ENCODE assay signal across 15 cellular contexts in genomic region chr1:108852141-108852540, GRCh38. TPM values are rescaled to one million over a fixed set of nuclear protein-coding genes. Genes with fewer than 3 reads are reported as not detected.
A peak's percentile ranks its signal among the peaks of the same experiment; 100 is the strongest.
DNase-seq lines count a peak whose midpoint lies in the region; ATAC-seq and TF ChIP-seq lines count a peak whose summit lies in the region.
"Had no signal": no experiment of that assay in that cellular context is flagged by ENCODE, and none has a peak within 500 bp of the region (broad histone marks: within the 10 kb centered on the region; RNA-seq: fewer than 3 reads in every experiment).

No MANE protein-coding gene starts in this region.

- H3K36me3 ChIP-seq in heart left ventricle, result no peaks in the 10 kb centered on the region
- H3K36me3 ChIP-seq in transverse colon, result no peaks in the 10 kb centered on the region
- H3K36me3 ChIP-seq: tibial artery had no signal

- H3K9me3 ChIP-seq in heart left ventricle, result no peaks in the 10 kb centered on the region
- H3K9me3 ChIP-seq in transverse colon, result no peaks in the 10 kb centered on the region
- H3K9me3 ChIP-seq: tibial artery had no signal

- H3K36me3 Mint-ChIP-seq in nephron (ENCODE audit: low read depth) (no peaks in the 10 kb centered on the region), glutamatergic neuron (ENCODE audit: unreplicated experiment) (no peaks in the 10 kb centered on the region)

- WGBS in heart left ventricle, 4 donors, result 40 to 62% (median 55%) methylated on average over 4 of the region's 4 CpGs
- 30 to 53% methylated on average over 4 of the region's 4 CpGs for WGBS in transverse colon (ENCODE audit: low coverage in 1 of 2), 2 donors

- H3K9me3 Mint-ChIP-seq in nephron (no peaks in the 10 kb centered on the region), glutamatergic neuron (ENCODE audit: unreplicated experiment) (no peaks in the 10 kb centered on the region)
- H3K9me3 Mint-ChIP-seq: activated CD4-positive, alpha-beta T cell treated with anti-CD3 and anti-CD28 coated beads, Interleukin-2, amount 10 ng/mL, durations not matched to agents 24 days and 14 days had no signal

- in situ Hi-C loops in transverse colon (cut with MboI; ENCODE audit: low pct_ligation_motif_present in 1 of 4, low pct_unique_long_range_greater_than_20kb in 1 of 4, low sequenced_read_pairs in 3 of 4) (no loop called here), GM13977 (cut with MboI; ENCODE audit: low pct_unique_long_range_greater_than_20kb, low sequenced_read_pairs, unreplicated experiment) (no loop called here)

- H3K27ac ChIP-seq in heart left ventricle (peak overlapping the region in 7 of 12 donors; percentile 9 to 42 (median 25)), dorsolateral prefrontal cortex (peak overlapping the region; percentile 53 to 94 (median 83)), transverse colon (peak overlapping the region; percentile 1 to 51 (median 17))
- H3K27ac ChIP-seq: tibial artery had no signal

- H3K4me3 Mint-ChIP-seq in nephron (no peak overlapping the region), glutamatergic neuron (ENCODE audit: unreplicated experiment) (no peak overlapping the region)
- H3K4me3 Mint-ChIP-seq: activated CD4-positive, alpha-beta T cell treated with anti-CD3 and anti-CD28 coated beads, Interleukin-2, amount 10 ng/mL, durations not matched to agents 24 days and 14 days had no signal

- H3K4me1 ChIP-seq in heart left ventricle, result peaks cover 0 to 18% (median 0%) of the 10 kb centered on the region in 12 donors
- H3K4me1 ChIP-seq in transverse colon, result peaks cover 0 to 5% (median 0%) of the 10 kb centered on the region in 4 donors

- intact Hi-C loops in heart left ventricle (cut with DNase I), result no loop called here
- intact Hi-C loops in Right ventricle myocardium inferior (cut with DNase I), result no loop called here
- intact Hi-C loops in dorsolateral prefrontal cortex (cut with DNase I), result no loop called here
- intact Hi-C loops in transverse colon (cut with DNase I; ENCODE audit: low total_unique reads), result no loop called here

- H3K27me3 ChIP-seq in heart left ventricle, result no peaks in the 10 kb centered on the region
- H3K27me3 ChIP-seq in dorsolateral prefrontal cortex, result no peaks in the 10 kb centered on the region
- H3K27me3 ChIP-seq in transverse colon, result no peaks in the 10 kb centered on the region
- H3K27me3 ChIP-seq: tibial artery had no signal

- H3K4me3 ChIP-seq in heart left ventricle (peak overlapping the region in 4 of 12 donors; percentile 5 to 34 (median 20)), dorsolateral prefrontal cortex (peak overlapping the region in 41 of 59 donors; percentile 3 to 53 (median 25)), transverse colon (no peak overlapping the region)
- H3K4me3 ChIP-seq: tibial artery had no signal

- TF ChIP-seq CTCF in heart left ventricle (IDR thresholded peaks at IDR 0.05) (no peak), dorsolateral prefrontal cortex (IDR thresholded peaks at IDR 0.05 in 54 of 56, conservative IDR thresholded peaks at IDR 0.05 in 2 of 56; ENCODE audit: low read depth in 1 of 56, partially characterized antibody in 56 of 56) (no peak), nephron (IDR thresholded peaks at IDR 0.05; ENCODE audit: unreplicated experiment in 3 of 3) (no peak), transverse colon (IDR thresholded peaks at IDR 0.05) (no peak), glutamatergic neuron (IDR thresholded peaks at IDR 0.05; ENCODE audit: partially characterized antibody, unreplicated experiment) (no peak), GM13977 (IDR thresholded peaks at IDR 0.05; ENCODE audit: extremely low read depth, insufficient read depth, missing control alignments) (no peak)

- H3K4me1 Mint-ChIP-seq in nephron, result peaks cover 29% of the 10 kb centered on the region
- H3K4me1 Mint-ChIP-seq in glutamatergic neuron (ENCODE audit: low read depth, unreplicated experiment), result no peaks in the 10 kb centered on the region

- TF ChIP-seq POLR2A in heart left ventricle (IDR thresholded peaks at IDR 0.05) (no peak), transverse colon (IDR thresholded peaks at IDR 0.05) (no peak)

- TF ChIP-seq EP300 in transverse colon (IDR thresholded peaks at IDR 0.05; ENCODE audit: low read depth), result no peak

- H3K27ac Mint-ChIP-seq in nephron (peak overlapping the region; percentile 30 to 56 (median 51)), glutamatergic neuron (ENCODE audit: unreplicated experiment) (no peak overlapping the region)
- H3K27ac Mint-ChIP-seq: activated CD4-positive, alpha-beta T cell treated with anti-CD3 and anti-CD28 coated beads, Interleukin-2, amount 10 ng/mL, durations not matched to agents 24 days and 14 days had no signal

- no peaks in the 10 kb centered on the region for H3K27me3 Mint-ChIP-seq in nephron (ENCODE audit: low read depth)
- no peaks in the 10 kb centered on the region for H3K27me3 Mint-ChIP-seq in glutamatergic neuron (ENCODE audit: unreplicated experiment)

- no peak for ATAC-seq in heart left ventricle
- ATAC-seq in Right ventricle myocardium inferior, result no peak
- ATAC-seq: left lobe of liver had no signal

- DNase-seq in heart left ventricle (no peak), Right ventricle myocardium inferior (ENCODE audit: missing footprints) (no peak), dorsolateral prefrontal cortex (no peak), transverse colon (no peak), glutamatergic neuron (no peak), GM13977 (ENCODE audit: low spot score) (no peak), DMS53 (lab: John Stamatoyannopoulos, UW) (no peak)
- DNase-seq: activated CD4-positive, alpha-beta T cell treated with anti-CD3 and anti-CD28 coated beads, Interleukin-2, amount 10 ng/mL, durations not matched to agents 24 days and 14 days; DMS153; MM.1S; occipital lobe; SHP77 treated with DMSO at 0.1 percent for 48 hours; tibial artery had no signal

RNA-seq across cellular contexts. Expression of gene AKNAD1, which starts 4.8 kb away (rescaled TPM):
- total RNA-seq in heart left ventricle (under 1 TPM in 1 of 9 donors, not detected in 8; 0.59 TPM), Right ventricle myocardium inferior (not detected), dorsolateral prefrontal cortex (1 to 10 TPM in 51 of 120 experiments, under 1 TPM in 29, not detected in 40; 0.18 to 4.1 (median 1.2) TPM), transverse colon (not detected), glutamatergic neuron (ENCODE audit: unreplicated experiment) (not detected)
- under 1 TPM in 1 of 2 donors, not detected in 1; 0.14 TPM for polyA plus RNA-seq in heart left ventricle
- total RNA-seq: activated CD4-positive, alpha-beta T cell treated with anti-CD3 and anti-CD28 coated beads, Interleukin-2, amount 10 ng/mL, durations not matched to agents 24 days and 14 days; left lobe of liver had no signal

RNA-seq across cellular contexts. Expression of gene GPSM2, which starts 24.6 kb away (rescaled TPM):
- total RNA-seq in heart left ventricle (1 to 10 TPM in 8 of 9 donors, under 1 TPM in 1; 1.00 to 7.0 (median 2.4) TPM), Right ventricle myocardium inferior (5.1 TPM), dorsolateral prefrontal cortex (10 to 100 TPM; 22.2 to 91.8 (median 43.7) TPM), transverse colon (10 to 100 TPM in 3 of 4 donors, 1 to 10 TPM in 1; 9.7 to 31.0 (median 23.8) TPM), glutamatergic neuron (ENCODE audit: unreplicated experiment) (14.4 TPM)
- polyA plus RNA-seq in heart left ventricle, result 1 to 10 TPM in 1 of 2 donors, under 1 TPM in 1; 0.72 to 4.4 TPM

Comparison
In these comparisons a context has a peak if more than half of its experiments do, and no peak if none do; other contexts are left out.
1. H3K27ac ChIP-seq: peak in every context shown above with its lines; median percentile 83 in dorsolateral prefrontal cortex; 25 in heart left ventricle; 17 in transverse colon.
2. H3K4me3 ChIP-seq: peak in dorsolateral prefrontal cortex (41 of 59); none in transverse colon (0 of 4).